Comparison of ENCODE assay signal across 21 cellular contexts in the genomic region with DNA sequence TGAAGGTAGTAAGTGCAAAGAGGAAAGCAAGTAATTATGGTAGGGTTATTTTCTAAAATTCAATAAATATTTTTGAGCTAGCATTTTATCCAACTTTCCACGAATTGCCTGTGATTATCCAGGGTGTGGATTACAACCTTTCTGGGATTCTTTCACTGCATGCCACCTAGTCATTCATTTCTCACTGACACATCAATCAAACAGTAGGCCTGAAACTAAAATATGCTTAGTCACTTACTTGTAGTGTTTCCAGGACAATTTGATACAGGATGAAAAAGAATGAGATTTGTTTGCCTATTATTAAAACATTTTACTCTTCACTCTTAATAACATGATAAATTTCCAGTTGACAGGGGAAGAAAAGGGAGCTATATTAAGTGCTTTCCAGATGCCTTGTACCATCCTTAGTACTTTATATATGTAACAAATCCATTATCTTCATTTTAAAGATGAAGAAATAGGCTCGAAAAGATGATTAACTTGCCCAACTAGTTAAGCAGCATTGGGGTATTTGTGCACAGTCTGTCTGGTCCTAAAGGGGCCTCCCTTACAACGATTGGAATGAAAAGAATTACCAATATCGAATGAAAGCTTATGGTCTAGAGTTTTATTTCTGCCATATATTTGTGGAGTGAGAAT.
A peak's percentile ranks its signal among the peaks of the same experiment; 100 is the strongest.
DNase-seq lines count a peak whose midpoint lies in the region; ATAC-seq, FAIRE-seq and TF ChIP-seq lines count a peak whose summit lies in the region.
"Had no signal": no experiment of that assay in that cellular context is flagged by ENCODE, and none has a peak within 500 bp of the region (broad histone marks: within the 10 kb centered on the region; RNA-seq: fewer than 3 reads in every experiment).

No MANE protein-coding gene starts in this region.

- peak overlapping the region; percentile 42 for H3K27ac ChIP-seq in endothelial cell of umbilical vein (ENCODE audit: insufficient read depth, low read depth, low read length)
- H3K27ac ChIP-seq in OCI-LY7 (ENCODE audit: low read depth, low read length, poor library complexity, severe bottlenecking): no peak overlapping the region
- H3K27ac ChIP-seq: 22Rv1, neutrophil, thoracic aorta, VCaP had no signal

- H3K9me1 ChIP-seq in endothelial cell of umbilical vein (replicated peaks; ENCODE audit: control insufficient read depth, extremely low read depth, insufficient read depth, low read length): no peaks in the 10 kb centered on the region

- H3K4me3 ChIP-seq in endothelial cell of umbilical vein (replicated peaks in 1 of 3; ENCODE audit: insufficient read depth in 1 of 3, low read depth in 1 of 3, low read length in 3 of 3) (no peak overlapping the region), OCI-LY7 (ENCODE audit: low read depth, low read length, poor library complexity, severe bottlenecking) (no peak overlapping the region)
- H3K4me3 ChIP-seq: HAP-1, thoracic aorta had no signal

- no peak overlapping the region for H3K9ac ChIP-seq in endothelial cell of umbilical vein (replicated peaks; ENCODE audit: extremely low read depth, insufficient read depth, low read length)

- TF ChIP-seq POLR2A in endothelial cell of umbilical vein (IDR thresholded peaks at IDR 0.05; ENCODE audit: low read depth, low read length): no peak
- TF ChIP-seq POLR2A in GM18505 (IDR thresholded peaks at IDR 0.05; ENCODE audit: borderline replicate concordance, extremely low read depth, insufficient read depth, insufficient read length): no peak

- no peaks in the 10 kb centered on the region for H4K20me1 ChIP-seq in endothelial cell of umbilical vein (replicated peaks; ENCODE audit: control insufficient read depth, extremely low read depth, insufficient read depth, low read length)
- no peaks in the 10 kb centered on the region for H4K20me1 ChIP-seq in OCI-LY7 (ENCODE audit: insufficient read depth, low read length)

- POLR2A ChIA-PET in endothelial cell of umbilical vein (lab: Charles Lee) (no interaction called here), OCI-LY7 (lab: Charles Lee) (interaction anchor here (1.0 to 1.4 kb wide), 5 partner anchors 8 to 52 kb away, joined by 3 read pairs; no protein-coding TSS in a partner anchor)

- H3K36me3 ChIP-seq in endothelial cell of umbilical vein (ENCODE audit: control insufficient read depth in 2 of 2, extremely low read depth in 1 of 2, insufficient read depth in 2 of 2, low read length in 2 of 2) (no peaks in the 10 kb centered on the region), OCI-LY7 (ENCODE audit: insufficient read depth, low read length) (no peaks in the 10 kb centered on the region)
- H3K36me3 ChIP-seq: HAP-1, neutrophil, thoracic aorta had no signal

- CTCF ChIA-PET in endothelial cell of umbilical vein (lab: Charles Lee): interaction anchor here (1.0 to 1.9 kb wide), 3 partner anchors 10 to 94 kb away, joined by 3 to 18 read pairs (median 5); no protein-coding TSS in a partner anchor
- CTCF ChIA-PET in OCI-LY7 (lab: Charles Lee; ENCODE audit: unreplicated experiment): interaction anchor here (0.6 kb wide), 1 partner anchor 703 kb away, joined by 3 read pairs; no protein-coding TSS in a partner anchor

- ATAC-seq in GM18505 (IDR thresholded peaks at IDR 0.05; ENCODE audit: unreplicated experiment): no peak
- ATAC-seq: sciatic nerve had no signal

- no peak overlapping the region for H3K4me2 ChIP-seq in endothelial cell of umbilical vein (ENCODE audit: insufficient read depth, low read length)
- no peak overlapping the region for H3K4me2 ChIP-seq in OCI-LY7 (ENCODE audit: low read length)

- FAIRE-seq in endothelial cell of umbilical vein (lab: Jason Lieb, UNC): peak; percentile 44
- FAIRE-seq: endometrium had no signal

- H3K27me3 ChIP-seq in endothelial cell of umbilical vein (ENCODE audit: control insufficient read depth in 2 of 2, insufficient read depth in 2 of 2, low read length in 2 of 2): no peaks in the 10 kb centered on the region
- H3K27me3 ChIP-seq: neutrophil had no signal

- H3K9me2 ChIP-seq in OCI-LY7 (ENCODE audit: insufficient read depth, low read length): no peaks in the 10 kb centered on the region

- H3K9me3 ChIP-seq in endothelial cell of umbilical vein (replicated peaks; ENCODE audit: control insufficient read depth, insufficient read depth, low read length) (no peaks in the 10 kb centered on the region), OCI-LY7 (ENCODE audit: low read length) (no peaks in the 10 kb centered on the region)
- H3K9me3 ChIP-seq: HAP-1, neutrophil, thoracic aorta had no signal

- DNase-seq in DMS53 (lab: John Stamatoyannopoulos, UW) (peak; percentile 54), DMS53 treated with DMSO at 0.1 percent for 48 hours (lab: John Stamatoyannopoulos, UW; ENCODE audit: unreplicated experiment) (no peak), NCI-H460 (ENCODE audit: extremely low read depth, low read depth) (peak; percentile 70), endothelial cell of umbilical vein (ENCODE audit: low read depth, low spot score) (no peak), renal cortical epithelial cell (ENCODE audit: low read depth) (peak; percentile 82), OCI-LY7 (ENCODE audit: low spot score) (no peak), D341Med (ENCODE audit: low spot score) (no peak)
- DNase-seq: activated CD8-positive, alpha-beta memory T cell treated with anti-CD3 and anti-CD28 coated beads for 24 hours; activated effector memory CD4-positive, alpha-beta T cell treated with Interleukin-2 at 50 U/mL for 16 hours; immature natural killer cell; KBM-7; NCI-H226; stimulated activated CD4-positive, alpha-beta T cell treated with anti-CD3 and anti-CD28 coated beads, Interleukin-4, amount 100 ng/mL, for 24 hours had no signal

- dilution Hi-C loops in endothelial cell of umbilical vein (cut with MboI; ENCODE audit: extremely low pct_ligation_motif_present, low sequenced_read_pairs): no loop called here

- intact Hi-C loops in endothelial cell of umbilical vein (cut with micrococcal nuclease) (no loop called here), OCI-LY7 (cut with micrococcal nuclease; ENCODE audit: unreplicated experiment) (no loop called here)

- H3K4me1 ChIP-seq in endothelial cell of umbilical vein (ENCODE audit: control insufficient read depth, extremely low read depth, insufficient read depth, low read length): peaks cover 31% of the 10 kb centered on the region
- H3K4me1 ChIP-seq in OCI-LY7 (ENCODE audit: insufficient read depth, low read length, poor library complexity, severe bottlenecking): no peaks in the 10 kb centered on the region

- H2AFZ ChIP-seq in endothelial cell of umbilical vein (ENCODE audit: low read depth, low read length): no peak overlapping the region
- no peak overlapping the region for H2AFZ ChIP-seq in OCI-LY7 (ENCODE audit: low read length)

- H3K79me2 ChIP-seq in endothelial cell of umbilical vein (ENCODE audit: control insufficient read depth, insufficient read depth, low read length) (no peaks in the 10 kb centered on the region), OCI-LY7 (ENCODE audit: insufficient read depth, low read depth, low read length) (no peaks in the 10 kb centered on the region)

- no peak for TF ChIP-seq CTCF in endothelial cell of umbilical vein (IDR thresholded peaks at IDR 0.05; ENCODE audit: extremely low read depth in 1 of 2, insufficient read depth in 1 of 2, low read depth in 1 of 2, low read length in 2 of 2)
- no peak for TF ChIP-seq CTCF in OCI-LY7 (conservative IDR thresholded peaks at IDR 0.05; ENCODE audit: low read length)

- BruUV-seq in endothelial cell of umbilical vein (replicated peaks; lab: Mats Ljungman, UMichigan) (no TSS peak), OCI-LY7 (replicated peaks; lab: Mats Ljungman, UMichigan) (no TSS peak)

TF ChIP-seq in endothelial cell of umbilical vein, 7 proteins besides CTCF, POLR2A, EP300 and RAD21:
- no peak for TF ChIP-seq FOS (IDR thresholded peaks at IDR 0.05; ENCODE audit: borderline replicate concordance, insufficient read depth, low read length)
- TF ChIP-seq JUN (IDR thresholded peaks at IDR 0.05; ENCODE audit: borderline replicate concordance, insufficient read depth, insufficient read length, low read depth): no peak
- TF ChIP-seq GATA2 (IDR thresholded peaks at IDR 0.05; ENCODE audit: insufficient read depth, insufficient read length, low read depth, low read length): no peak
- TF ChIP-seq MYC (IDR thresholded peaks at IDR 0.05; ENCODE audit: low read depth, low read length): no peak
- TF ChIP-seq, protein P1, sequence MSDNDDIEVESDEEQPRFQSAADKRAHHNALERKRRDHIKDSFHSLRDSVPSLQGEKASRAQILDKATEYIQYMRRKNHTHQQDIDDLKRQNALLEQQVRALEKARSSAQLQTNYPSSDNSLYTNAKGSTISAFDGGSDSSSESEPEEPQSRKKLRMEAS (IDR thresholded peaks at IDR 0.05; ENCODE audit: insufficient read depth, insufficient read length): no peak
- TF ChIP-seq POLR2AphosphoS5 (IDR thresholded peaks at IDR 0.05; ENCODE audit: insufficient read depth, low read depth, low read length): no peak
- no peak for TF ChIP-seq EZH2 (IDR thresholded peaks at IDR 0.05; ENCODE audit: borderline replicate concordance, low read depth, low read length, severe bottlenecking)

Comparison
In these comparisons a context has a peak if more than half of its experiments do, and no peak if none do; other contexts are left out.
1. DNase-seq: peak in DMS53 (single experiment), NCI-H460 (single experiment) and renal cortical epithelial cell (single experiment); none in DMS53 treated with DMSO at 0.1 percent for 48 hours (single experiment), endothelial cell of umbilical vein (single experiment), OCI-LY7 (single experiment) and D341Med (single experiment).